Comparison of ENCODE assay signal across 8 cellular contexts in genomic region chr1:5992814-5993552, GRCh38. TPM values are rescaled to one million over a fixed set of nuclear protein-coding genes. Genes with fewer than 3 reads are reported as not detected.
DNase-seq lines count a peak whose midpoint lies in the region; ATAC-seq and TF ChIP-seq lines count a peak whose summit lies in the region.

No MANE protein-coding gene starts in this region.

- intact Hi-C loops in sigmoid colon (cut with DNase I), result loop anchor here (5.0 kb wide), 1 partner anchor 204 kb away; the partner anchor contains the start of gene RPL22

- peak overlapping the region; percentile 99 for H3K27ac Mint-ChIP-seq in activated CD4-positive, alpha-beta memory T cell treated with anti-CD3 and anti-CD28 coated beads, Interleukin-2, amount 10 ng/mL, durations not matched to agents 7 days and 5 days
- peak overlapping the region; percentile 72 for H3K27ac Mint-ChIP-seq in glutamatergic neuron (ENCODE audit: unreplicated experiment)

- TF ChIP-seq EP300 in sigmoid colon (IDR thresholded peaks at IDR 0.05), result no peak

- H3K4me3 Mint-ChIP-seq in activated CD4-positive, alpha-beta memory T cell treated with anti-CD3 and anti-CD28 coated beads, Interleukin-2, amount 10 ng/mL, durations not matched to agents 7 days and 5 days, result peak overlapping the region; percentile 99
- peak overlapping the region; percentile 91 for H3K4me3 Mint-ChIP-seq in glutamatergic neuron (ENCODE audit: unreplicated experiment)

- POLR2A ChIA-PET in activated CD4-positive, alpha-beta memory T cell treated with anti-CD3 and anti-CD28 coated beads, Interleukin-2, amount 10 ng/mL, durations not matched to agents 7 days and 5 days (lab: Charles Lee), result interaction anchor here (0.6 to 5.8 kb wide), 14 partner anchors 9 to 467 kb away, joined by 3 to 136 read pairs (median 5); partner anchors contain the start of gene ICMT

- no peak for ATAC-seq in HG02970 (IDR thresholded peaks at IDR 0.05; ENCODE audit: low FRiP score, unreplicated experiment)

- peak overlapping the region; percentile 90 to 96 (median 94) for H3K27ac ChIP-seq in sigmoid colon

- peaks cover 33% of the 10 kb centered on the region for H3K36me3 Mint-ChIP-seq in activated CD4-positive, alpha-beta memory T cell treated with anti-CD3 and anti-CD28 coated beads, Interleukin-2, amount 10 ng/mL, durations not matched to agents 7 days and 5 days (ENCODE audit: low read depth)
- no peaks in the 10 kb centered on the region for H3K36me3 Mint-ChIP-seq in glutamatergic neuron (ENCODE audit: unreplicated experiment)

- TF ChIP-seq CTCF in glutamatergic neuron (IDR thresholded peaks at IDR 0.05; ENCODE audit: partially characterized antibody, unreplicated experiment), result no peak
- TF ChIP-seq CTCF in sigmoid colon (IDR thresholded peaks at IDR 0.05), result no peak
- TF ChIP-seq CTCF in GM10266 (IDR thresholded peaks at IDR 0.05; ENCODE audit: control insufficient read depth, insufficient read depth, low read depth, missing control alignments), result no peak

- TF ChIP-seq POLR2A in sigmoid colon (IDR thresholded peaks at IDR 0.05), result no peak

- H3K9me3 Mint-ChIP-seq in activated CD4-positive, alpha-beta memory T cell treated with anti-CD3 and anti-CD28 coated beads, Interleukin-2, amount 10 ng/mL, durations not matched to agents 7 days and 5 days, result no peaks in the 10 kb centered on the region
- peaks cover 8% of the 10 kb centered on the region for H3K9me3 Mint-ChIP-seq in glutamatergic neuron (ENCODE audit: unreplicated experiment)

- peaks cover 38% of the 10 kb centered on the region for H3K4me1 Mint-ChIP-seq in activated CD4-positive, alpha-beta memory T cell treated with anti-CD3 and anti-CD28 coated beads, Interleukin-2, amount 10 ng/mL, durations not matched to agents 7 days and 5 days
- H3K4me1 Mint-ChIP-seq in glutamatergic neuron (ENCODE audit: low read depth, unreplicated experiment), result peaks cover 8% of the 10 kb centered on the region

- peaks cover 0 to 24% (median 21%) of the 10 kb centered on the region in 4 donors for H3K4me1 ChIP-seq in sigmoid colon

- no peaks in the 10 kb centered on the region for H3K9me3 ChIP-seq in sigmoid colon

- no peaks in the 10 kb centered on the region for H3K27me3 Mint-ChIP-seq in activated CD4-positive, alpha-beta memory T cell treated with anti-CD3 and anti-CD28 coated beads, Interleukin-2, amount 10 ng/mL, durations not matched to agents 7 days and 5 days
- peaks cover 11% of the 10 kb centered on the region for H3K27me3 Mint-ChIP-seq in glutamatergic neuron (ENCODE audit: unreplicated experiment)

- WGBS in sigmoid colon, 2 donors, result 1% methylated on average over 49 of the region's 49 CpGs

- no peaks in the 10 kb centered on the region for H3K27me3 ChIP-seq in sigmoid colon

- no peaks in the 10 kb centered on the region for H3K36me3 ChIP-seq in sigmoid colon

- DNase-seq in NCI-H146 (lab: John Stamatoyannopoulos, UW) (peak; percentile 51), NCI-H146 treated with DMSO at 0.1 percent for 48 hours (lab: John Stamatoyannopoulos, UW; ENCODE audit: unreplicated experiment) (no peak), HuH-7.5 (ENCODE audit: low spot score) (peak; percentile 46), glutamatergic neuron (peak; percentile 60), sigmoid colon (no peak), GM10266 (ENCODE audit: extremely low spot score) (no peak)
- DNase-seq in activated CD4-positive, alpha-beta memory T cell treated with anti-CD3 and anti-CD28 coated beads, Interleukin-2, amount 10 ng/mL, durations not matched to agents 7 days and 5 days, result peak; percentile 35

- peak overlapping the region; percentile 51 to 91 (median 88) for H3K4me3 ChIP-seq in sigmoid colon

- CTCF ChIA-PET in activated CD4-positive, alpha-beta memory T cell treated with anti-CD3 and anti-CD28 coated beads, Interleukin-2, amount 10 ng/mL, durations not matched to agents 7 days and 5 days (lab: Charles Lee), result interaction anchor here (0.8 to 1.4 kb wide), 5 partner anchors 34 to 466 kb away, joined by 3 to 9 read pairs (median 3); no protein-coding TSS in a partner anchor

RNA-seq across cellular contexts. Expression of gene NPHP4, which starts 0.8 kb away (rescaled TPM):
- 10 to 100 TPM; 18.1 to 19.1 TPM for total RNA-seq in activated CD4-positive, alpha-beta memory T cell treated with anti-CD3 and anti-CD28 coated beads, Interleukin-2, amount 10 ng/mL, durations not matched to agents 7 days and 5 days
- total RNA-seq in glutamatergic neuron (ENCODE audit: unreplicated experiment), result 28.4 TPM
- 10 to 100 TPM in 2 of 4 donors, 1 to 10 TPM in 2; 4.9 to 12.2 (median 8.8) TPM for total RNA-seq in sigmoid colon
- 1 to 10 TPM in 2 of 3 donors, under 1 TPM in 1; 0.60 to 6.3 (median 1.2) TPM for polyA plus RNA-seq in sigmoid colon

RNA-seq across cellular contexts. Expression of gene KCNAB2, which starts 52.7 kb away (rescaled TPM):
- 100 to 1,000 TPM; 284 to 286 TPM for total RNA-seq in activated CD4-positive, alpha-beta memory T cell treated with anti-CD3 and anti-CD28 coated beads, Interleukin-2, amount 10 ng/mL, durations not matched to agents 7 days and 5 days
- 20.4 TPM for total RNA-seq in glutamatergic neuron (ENCODE audit: unreplicated experiment)
- 1 to 10 TPM; 6.8 to 9.0 (median 7.7) TPM for total RNA-seq in sigmoid colon
- polyA plus RNA-seq in sigmoid colon, result 10 to 100 TPM in 1 of 3 donors, 1 to 10 TPM in 2; 3.0 to 23.5 (median 4.9) TPM

Comparison
In these comparisons a context has a peak if more than half of its experiments do, and no peak if none do; other contexts are left out.
1. DNase-seq: peak in NCI-H146 (single experiment), HuH-7.5 (single experiment), activated CD4-positive, alpha-beta memory T cell treated with anti-CD3 and anti-CD28 coated beads, Interleukin-2, amount 10 ng/mL, durations not matched to agents 7 days and 5 days (single experiment) and glutamatergic neuron (single experiment); none in NCI-H146 treated with DMSO at 0.1 percent for 48 hours (single experiment), sigmoid colon (single experiment) and GM10266 (single experiment).
2. RNA of gene KCNAB2, which starts 52.7 kb away (total RNA-seq): 284 to 286 TPM in activated CD4-positive, alpha-beta memory T cell treated with anti-CD3 and anti-CD28 coated beads, Interleukin-2, amount 10 ng/mL, durations not matched to agents 7 days and 5 days; 20.4 TPM in glutamatergic neuron (single experiment) and 6.8 to 9.0 TPM in sigmoid colon; every median in the first group is over 10 times any median in the second.